Comparison of ENCODE assay signal across 36 cellular contexts in the genomic region with DNA sequence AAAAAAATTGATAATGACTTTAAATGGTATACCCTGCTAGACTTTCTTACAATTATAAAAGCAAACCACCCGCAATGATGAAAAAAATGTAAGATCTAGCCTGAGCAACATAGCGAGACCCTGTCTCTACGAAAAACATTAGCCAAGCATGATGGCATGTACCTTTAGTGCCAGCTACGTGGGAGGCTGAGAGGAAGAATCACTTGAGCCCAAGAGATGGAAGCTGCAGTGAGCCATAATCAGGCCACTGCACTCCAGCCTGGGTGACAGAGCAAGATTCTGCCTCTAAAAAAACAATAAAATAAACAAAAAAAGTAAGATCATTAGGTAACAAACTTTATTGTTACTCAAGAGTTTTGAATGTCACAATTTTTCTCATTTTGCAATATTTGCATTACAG.
"Had no signal": no experiment of that assay in that cellular context is flagged by ENCODE, and none has a peak within 500 bp of the region (broad histone marks: within the 10 kb centered on the region; RNA-seq: fewer than 3 reads in every experiment).

No MANE protein-coding gene starts in this region.

- H3K27ac Mint-ChIP-seq: activated B cell treated with CpG ODN at 0.5 μM for 24 hours; activated CD4-positive, alpha-beta memory T cell treated with anti-CD3 and anti-CD28 coated beads for 36 hours; activated T-cell treated with anti-CD3 and anti-CD28 coated beads, Interleukin-2, amount 50 U/mL, for 72 hours; activated T-helper 17 cell treated with anti-CD3 and anti-CD28 coated beads, Interleukin-2, amount 50 U/mL, for 72 hours; T-cell had no signal

- H3K27me3 ChIP-seq: adrenal gland, Peyer's patch, SJSA1 had no signal

- FAIRE-seq: bronchial epithelial cell had no signal

- H3K4me2 ChIP-seq: SK-N-SH had no signal

- H3K27me3 Mint-ChIP-seq: activated B cell treated with CpG ODN at 0.5 μM for 24 hours; activated CD4-positive, alpha-beta memory T cell treated with anti-CD3 and anti-CD28 coated beads for 36 hours; activated T-helper 17 cell treated with anti-CD3 and anti-CD28 coated beads, Interleukin-2, amount 50 U/mL, for 72 hours; brain; T-cell had no signal

- H3K4me3 Mint-ChIP-seq: activated B cell treated with CpG ODN at 0.5 μM for 24 hours; activated CD4-positive, alpha-beta memory T cell treated with anti-CD3 and anti-CD28 coated beads for 36 hours; activated T-cell treated with anti-CD3 and anti-CD28 coated beads, Interleukin-2, amount 50 U/mL, for 72 hours; activated T-helper 17 cell treated with anti-CD3 and anti-CD28 coated beads, Interleukin-2, amount 50 U/mL, for 72 hours; brain; T-cell had no signal

- H3K4me1 ChIP-seq: adrenal gland, Peyer's patch, SJSA1 had no signal

- H3K9me3 Mint-ChIP-seq: activated B cell treated with CpG ODN at 0.5 μM for 24 hours; activated CD4-positive, alpha-beta memory T cell treated with anti-CD3 and anti-CD28 coated beads for 36 hours; activated T-cell treated with anti-CD3 and anti-CD28 coated beads, Interleukin-2, amount 50 U/mL, for 72 hours; activated T-helper 17 cell treated with anti-CD3 and anti-CD28 coated beads, Interleukin-2, amount 50 U/mL, for 72 hours; brain; T-cell had no signal

- H3K27ac ChIP-seq: adrenal gland, Peyer's patch, SJSA1, VCaP had no signal

- H3K9ac ChIP-seq: SK-N-SH had no signal

- ATAC-seq: activated T-cell treated with anti-CD3 and anti-CD28 coated beads, Interleukin-2, amount 50 U/mL, for 72 hours; activated T-helper 17 cell treated with anti-CD3 and anti-CD28 coated beads, Interleukin-2, amount 50 U/mL, for 72 hours; PC-3; T-cell had no signal

- H3K4me3 ChIP-seq: adrenal gland, Peyer's patch, SJSA1 had no signal

- H3K4me1 Mint-ChIP-seq: activated B cell treated with CpG ODN at 0.5 μM for 24 hours; activated T-helper 17 cell treated with anti-CD3 and anti-CD28 coated beads, Interleukin-2, amount 50 U/mL, for 72 hours; brain; T-cell had no signal

- DNase-seq: activated B cell treated with CpG ODN at 0.5 μM for 24 hours; activated CD4-positive, alpha-beta memory T cell treated with anti-CD3 and anti-CD28 coated beads for 36 hours; activated CD4-positive, alpha-beta T cell treated with anti-CD3 and anti-CD28 coated beads for 4 hours; activated CD4-positive, alpha-beta T cell treated with anti-CD3 and anti-CD28 coated beads, Interleukin-2, amount 50 U/mL, for 1 hour; activated CD4-positive, CD25-positive, alpha-beta regulatory T cell treated with anti-CD3 and anti-CD28 coated beads, Interleukin-2, amount 50 U/mL, for 72 hours; activated CD8-positive, alpha-beta memory T cell treated with anti-CD3 and anti-CD28 coated beads, Interleukin-2, amount 50 U/mL, for 4 hours; activated effector memory CD4-positive, alpha-beta T cell treated with anti-CD3 and anti-CD28 coated beads, Interleukin-2, amount 50 U/mL, for 16 hours; activated naive CD4-positive, alpha-beta T cell; activated naive CD4-positive, alpha-beta T cell treated with anti-CD3 and anti-CD28 coated beads, Interleukin-2, amount 50 U/mL, for 16 hours; activated T-cell treated with anti-CD3 and anti-CD28 coated beads for 4 hours; activated T-cell treated with anti-CD3 and anti-CD28 coated beads, Interleukin-2, amount 50 U/mL, for 72 hours; adrenal gland; caudate nucleus; Kasumi-1; KG1; MM.1S; MV-4-11; NCI-H1092; NCI-H1436 treated with DMSO at 0.1 percent for 48 hours; NCI-H1694 treated with DMSO at 0.1 percent for 48 hours; NCI-H2029; NCI-H345; NCI-H524 treated with DMSO at 0.1 percent for 48 hours; PC-3; Peyer's patch; RPMI8226; SHP77 treated with DMSO at 0.1 percent for 48 hours; SK-N-SH; T-cell; T-helper 2 cell; T-helper 9 cell had no signal

- H3K9me2 ChIP-seq: SK-N-SH had no signal

- H3K9me3 ChIP-seq: adrenal gland, Peyer's patch, SJSA1, SK-N-SH had no signal
